In the genomic region with DNA sequence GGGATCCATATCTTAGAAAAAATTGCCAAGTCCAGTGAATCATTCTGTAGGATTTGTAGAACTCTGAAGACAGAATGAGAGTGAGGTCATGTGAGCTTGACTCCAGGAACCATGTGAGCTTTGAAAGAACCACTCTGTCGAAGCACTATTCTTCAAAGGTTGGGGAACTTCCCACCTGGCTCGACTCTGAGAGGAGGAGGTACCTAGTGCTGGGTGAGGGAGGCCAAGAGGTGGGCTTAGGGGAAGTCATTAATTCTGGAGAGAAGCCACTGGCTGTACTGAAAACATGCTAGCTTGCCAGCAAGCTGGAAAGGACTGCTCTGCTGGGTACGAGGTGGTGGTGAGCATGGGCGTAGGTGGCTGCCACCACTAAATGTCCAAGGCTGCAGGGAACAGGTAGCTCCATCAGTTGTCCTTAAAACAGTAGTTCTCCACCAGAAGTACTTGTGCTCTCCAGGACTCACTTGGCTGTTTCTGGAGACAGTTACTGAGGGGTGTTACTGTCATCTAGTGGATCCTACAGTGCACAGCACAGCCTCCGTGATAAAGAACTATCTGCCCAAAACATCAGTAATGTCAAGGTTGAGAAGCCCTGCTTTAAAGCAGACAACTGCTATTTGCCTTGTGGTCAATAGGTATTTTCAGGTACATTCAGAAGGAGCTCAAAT, we compare ENCODE assay signal across 9 cellular contexts. TPM values are rescaled to one million over a fixed set of nuclear protein-coding genes. Genes with fewer than 3 reads are reported as not detected.
A peak's percentile ranks its signal among the peaks of the same experiment; 100 is the strongest.
DNase-seq lines count a peak whose midpoint lies in the region; ATAC-seq and TF ChIP-seq lines count a peak whose summit lies in the region.
"Had no signal": no experiment of that assay in that cellular context is flagged by ENCODE, and none has a peak within 500 bp of the region (broad histone marks: within the 10 kb centered on the region; RNA-seq: fewer than 3 reads in every experiment).

No MANE protein-coding gene starts in this region.

- no peak overlapping the region for H3K4me3 Mint-ChIP-seq in glutamatergic neuron (ENCODE audit: unreplicated experiment)

- H3K4me2 ChIP-seq in SK-N-SH: no peak overlapping the region

- H3K9me3 Mint-ChIP-seq in glutamatergic neuron (ENCODE audit: unreplicated experiment): peaks cover 21% of the 10 kb centered on the region

- H3F3A ChIP-seq in SK-N-SH (replicated peaks; ENCODE audit: insufficient read depth): peaks cover 8% of the 10 kb centered on the region

- H2AFZ ChIP-seq in SK-N-SH (ENCODE audit: low read depth): no peak overlapping the region

- in situ Hi-C loops in gastrocnemius medialis (cut with MboI; ENCODE audit: low sequenced_read_pairs in 4 of 4): no loop called here

- H3K36me3 Mint-ChIP-seq in glutamatergic neuron (ENCODE audit: unreplicated experiment): peaks cover 42% of the 10 kb centered on the region

- CTCF ChIA-PET in SK-N-SH (lab: Yijun Ruan, JAX): interaction anchor here (0.7 to 2.7 kb wide), 16 partner anchors 9 to 632 kb away, joined by 3 to 14 read pairs (median 4); no protein-coding TSS in a partner anchor

- H3K9me2 ChIP-seq in SK-N-SH: no peaks in the 10 kb centered on the region

- H3K27ac Mint-ChIP-seq in glutamatergic neuron (ENCODE audit: unreplicated experiment): no peak overlapping the region

- TF ChIP-seq EP300 in SK-N-SH (IDR thresholded peaks at IDR 0.05; ENCODE audit: borderline replicate concordance in 1 of 2, low read depth in 1 of 2, low read length in 1 of 2): no peak

- H3K27me3 ChIP-seq in SK-N-SH (ENCODE audit: insufficient read depth): no peaks in the 10 kb centered on the region
- H3K27me3 ChIP-seq in gastrocnemius medialis: no peaks in the 10 kb centered on the region

- no peak overlapping the region for H3K4me3 ChIP-seq in SK-N-SH (ENCODE audit: low read depth in 2 of 2, low read length in 1 of 2)
- H3K4me3 ChIP-seq in fibroblast of pulmonary artery (replicated peaks; ENCODE audit: low read depth, low read length): no peak overlapping the region
- no peak overlapping the region for H3K4me3 ChIP-seq in gastrocnemius medialis
- H3K4me3 ChIP-seq: thoracic aorta had no signal

- POLR2A ChIA-PET in SK-N-SH (lab: Yijun Ruan, JAX): no interaction called here

- DNase-seq in COLO829 (ENCODE audit: low spot score) (peak; percentile 13), SK-N-SH (peak; percentile 40), fibroblast of pulmonary artery (ENCODE audit: low read depth) (peak; percentile 27), gastrocnemius medialis (no peak), glutamatergic neuron (no peak), T1000 (lab: John Stamatoyannopoulos, UW) (no peak)

- peaks cover 16% of the 10 kb centered on the region; the same call in 1 of the 2 replicates for H3K9me3 ChIP-seq in SK-N-SH
- no peaks in the 10 kb centered on the region for H3K9me3 ChIP-seq in gastrocnemius medialis

- peak; percentile 67 for TF ChIP-seq RAD21 in SK-N-SH (IDR thresholded peaks at IDR 0.05; ENCODE audit: low read length)

- intact Hi-C loops in gastrocnemius medialis (cut with DNase I; ENCODE audit: low total_unique reads): no loop called here

- no peaks in the 10 kb centered on the region for H4K20me1 ChIP-seq in SK-N-SH (ENCODE audit: insufficient read depth)

- H3K4me1 Mint-ChIP-seq in glutamatergic neuron (ENCODE audit: low read depth, unreplicated experiment): peaks cover 2% of the 10 kb centered on the region

- TF ChIP-seq CTCF in SK-N-SH (IDR thresholded peaks at IDR 0.05) (peak; percentile 55), fibroblast of pulmonary artery (IDR thresholded peaks at IDR 0.05; ENCODE audit: low read length, missing control alignments) (peak; percentile 40), gastrocnemius medialis (IDR thresholded peaks at IDR 0.05 in 4 of 5, conservative IDR thresholded peaks at IDR 0.05 in 1 of 5) (peak in 4 of 5 experiments; percentile 10 to 46 (median 16)), glutamatergic neuron (IDR thresholded peaks at IDR 0.05; ENCODE audit: partially characterized antibody, unreplicated experiment) (no peak)

- H3K27me3 Mint-ChIP-seq in glutamatergic neuron (ENCODE audit: unreplicated experiment): peaks cover 5% of the 10 kb centered on the region

- TF ChIP-seq POLR2A in gastrocnemius medialis (IDR thresholded peaks at IDR 0.05): no peak

- ATAC-seq in GM21786 (IDR thresholded peaks at IDR 0.05; ENCODE audit: unreplicated experiment): peak; percentile 66
- no peak for ATAC-seq in gastrocnemius medialis
- ATAC-seq in HG02938 (IDR thresholded peaks at IDR 0.05; ENCODE audit: unreplicated experiment): no peak

- peaks cover 37 to 39% of the 10 kb centered on the region in 2 experiments for H3K36me3 ChIP-seq in SK-N-SH (replicated peaks in 1 of 2; ENCODE audit: control insufficient read depth in 1 of 2, insufficient read depth in 2 of 2, low read length in 1 of 2)
- H3K36me3 ChIP-seq in gastrocnemius medialis: peaks cover 0 to 34% of the 10 kb centered on the region in 2 donors

- no peaks in the 10 kb centered on the region for H3K79me2 ChIP-seq in SK-N-SH (ENCODE audit: insufficient read depth)

- H3K9ac ChIP-seq in SK-N-SH: no peak overlapping the region

- no peak overlapping the region for H3K27ac ChIP-seq in SK-N-SH (ENCODE audit: low read depth in 2 of 2, low read length in 1 of 2)
- no peak overlapping the region for H3K27ac ChIP-seq in gastrocnemius medialis
- H3K27ac ChIP-seq: thoracic aorta had no signal

- 92% methylated on average over 5 of the region's 5 CpGs for WGBS in SK-N-SH (ENCODE audit: low lambda C conversion rate)

- H3K4me1 ChIP-seq in SK-N-SH (ENCODE audit: control insufficient read depth in 1 of 2, insufficient read depth in 2 of 2, low read depth in 1 of 2, low read length in 1 of 2) (no peaks in the 10 kb centered on the region), gastrocnemius medialis (no peaks in the 10 kb centered on the region)

TF ChIP-seq in SK-N-SH, 30 proteins besides CTCF, POLR2A, EP300 and RAD21:
- TF ChIP-seq SMC3 (IDR thresholded peaks at IDR 0.05; ENCODE audit: low read depth, low read length): peak; percentile 59
- TF ChIP-seq TEAD4 (IDR thresholded peaks at IDR 0.05; ENCODE audit: borderline replicate concordance, insufficient read depth): no peak

RNA-seq across cellular contexts. Expression of a gene that starts 34.7 kb away (rescaled TPM):
- polyA plus RNA-seq in SK-N-SH (2012; rRNA removed): 35.3 and 40.0 TPM in 2 replicates
- 28.3 and 33.0 TPM in 2 replicates for polyA plus RNA-seq in SK-N-SH (2012; cell fraction: cytosol; rRNA removed)
- 56.9 and 66.8 TPM in 2 replicates for polyA plus RNA-seq in SK-N-SH (2012; cell fraction: nucleus; rRNA removed)
- total RNA-seq in gastrocnemius medialis: 10 to 100 TPM in 1 of 4 donors, 1 to 10 TPM in 3; 3.9 to 17.0 (median 7.0) TPM
- 2.4 TPM for total RNA-seq in glutamatergic neuron (ENCODE audit: unreplicated experiment)

Comparison
In these comparisons a context has a peak if more than half of its experiments do, and no peak if none do; other contexts are left out.
1. DNase-seq: peak in COLO829 (single experiment), SK-N-SH (single experiment) and fibroblast of pulmonary artery (single experiment); none in gastrocnemius medialis (0 of 2), glutamatergic neuron (single experiment) and T1000 (single experiment).